ENCODE assay signal across 8 cellular contexts in genomic region chr3:132722165-132723023, GRCh38. TPM values are rescaled to one million over a fixed set of nuclear protein-coding genes. Genes with fewer than 3 reads are reported as not detected.
DNase-seq lines count a peak whose midpoint lies in the region; ATAC-seq and TF ChIP-seq lines count a peak whose summit lies in the region.

Gene NPHP3, minus strand, starts transcription at chr3:132722409. Its CDS starts 54 bp downstream, at chr3:132722355.

- no peaks in the 10 kb centered on the region for H4K20me1 ChIP-seq in mammary epithelial cell (ENCODE audit: insufficient read depth, low read length)

- H3K4me1 ChIP-seq in mammary epithelial cell (ENCODE audit: insufficient read depth, low read length) (peaks cover 4% of the 10 kb centered on the region), spleen (peaks cover 13 to 61% (median 42%) of the 10 kb centered on the region in 6 donors)

- no peaks in the 10 kb centered on the region for H3K9me3 ChIP-seq in mammary epithelial cell (replicated peaks; ENCODE audit: insufficient read depth, low read length)
- no peaks in the 10 kb centered on the region for H3K9me3 ChIP-seq in spleen

- H2AFZ ChIP-seq in mammary epithelial cell (ENCODE audit: low read depth, low read length): peak within 1 kb of the TSS; percentile 99

- H3K27ac ChIP-seq in mammary epithelial cell (ENCODE audit: insufficient read depth, low read depth, low read length) (peak within 1 kb of the TSS; percentile 68), spleen (peak within 1 kb of the TSS; percentile 85 to 99 (median 94))

- TF ChIP-seq CTCF in WI38 (IDR thresholded peaks at IDR 0.05; ENCODE audit: low read depth, low read length) (no peak), mammary epithelial cell (conservative IDR thresholded peaks at IDR 0.05 in 1 of 2, IDR thresholded peaks at IDR 0.05 in 1 of 2; ENCODE audit: extremely low read depth in 1 of 2, insufficient read depth in 1 of 2, low read depth in 1 of 2, low read length in 2 of 2) (no peak), spleen (IDR thresholded peaks at IDR 0.05 in 8 of 11, conservative IDR thresholded peaks at IDR 0.05 in 3 of 11) (peak in 2 of 11 experiments; percentile 2 to 25)

- dilution Hi-C loops in mammary epithelial cell (cut with HindIII; ENCODE audit: low sequenced_read_pairs): no loop called here

- in situ Hi-C loops in ACHN (cut with HindIII; ENCODE audit: low pct_ligation_motif_present, low pct_unique_long_range_greater_than_20kb, low sequenced_read_pairs): no loop called here
- in situ Hi-C loops in mammary epithelial cell (cut with MboI; ENCODE audit: low sequenced_read_pairs in 2 of 2): loop anchor here in 1 of 2 donors (25.0 kb wide), 1 partner anchor 865 kb away; no protein-coding TSS in a partner anchor

- TF ChIP-seq POLR2A in spleen (IDR thresholded peaks at IDR 0.05): peak; percentile 38 to 71 (median 67)

- no peaks in the 10 kb centered on the region for H3K27me3 ChIP-seq in mammary epithelial cell (ENCODE audit: insufficient read depth, low read length)
- H3K27me3 ChIP-seq in spleen (replicated peaks in 1 of 7): no peaks in the 10 kb centered on the region

- H3K36me3 ChIP-seq in mammary epithelial cell (ENCODE audit: insufficient read depth, low read length) (peaks cover 8% of the 10 kb centered on the region), spleen (peaks cover 0 to 20% (median 3%) of the 10 kb centered on the region in 6 donors)

- BruUV-seq in mammary epithelial cell (replicated peaks; lab: Mats Ljungman, UMichigan): no TSS peak

- ATAC-seq in GM18873 (IDR thresholded peaks at IDR 0.05; ENCODE audit: low FRiP score, unreplicated experiment) (peak; percentile 58), HG03135 (IDR thresholded peaks at IDR 0.05; ENCODE audit: unreplicated experiment) (peak; percentile 82)

- intact Hi-C loops in mammary epithelial cell (cut with micrococcal nuclease) (loop anchor here (5.0 kb wide), 1 partner anchor 850 kb away; the partner anchor contains the start of gene CDV3), spleen (cut with DNase I; ENCODE audit: low total_unique reads) (no loop called here)

- peak; percentile 88 for DNase-seq in ACHN
- DNase-seq in NCI-H2196 treated with DMSO at 0.1 percent for 48 hours (lab: John Stamatoyannopoulos, UW; ENCODE audit: unreplicated experiment): peak; percentile 98
- peak; percentile 92 for DNase-seq in mammary epithelial cell
- DNase-seq in iPS-NIHi7 (ENCODE audit: extremely low spot score): peak; percentile 98
- DNase-seq in spleen: peak; percentile 99

- CTCF ChIA-PET in mammary epithelial cell (lab: Charles Lee; ENCODE audit: low non-redundant PET): no interaction called here

- H3K4me2 ChIP-seq in mammary epithelial cell (ENCODE audit: insufficient read depth, low read depth, low read length): peak within 1 kb of the TSS; percentile 75

- peak within 1 kb of the TSS; percentile 80 for H3K9ac ChIP-seq in mammary epithelial cell (ENCODE audit: insufficient read depth, low read length)

- peaks cover 26% of the 10 kb centered on the region for H3K79me2 ChIP-seq in mammary epithelial cell (ENCODE audit: insufficient read depth, low read length)

- WGBS in mammary epithelial cell (ENCODE audit: low coverage, missing lambda C conversion rate): 1% methylated on average over 12 of the region's 96 CpGs
- 0 to 3% (median 1%) methylated on average over 34 to 93 of the region's 96 CpGs for WGBS in spleen, 5 donors

- peak within 1 kb of the TSS; percentile 83 for H3K4me3 ChIP-seq in WI38 (ENCODE audit: low read depth, low read length)
- H3K4me3 ChIP-seq in mammary epithelial cell (replicated peaks in 1 of 3; ENCODE audit: insufficient read depth in 1 of 3, low read depth in 2 of 3, low read length in 3 of 3): peak within 1 kb of the TSS; percentile 80 to 96 (median 94)
- H3K4me3 ChIP-seq in spleen: peak within 1 kb of the TSS; percentile 59 to 98 (median 78)

RNA-seq across cellular contexts. Expression of gene NPHP3, which starts in this region (rescaled TPM):
- 10 to 100 TPM; 22.8 to 24.5 TPM for total RNA-seq in mammary epithelial cell
- 8.2 TPM for polyA plus RNA-seq in mammary epithelial cell
- polyA minus RNA-seq in mammary epithelial cell: 2.6 TPM
- 10 to 100 TPM; 22.7 to 66.7 (median 39.9) TPM for total RNA-seq in spleen
- 10 to 100 TPM in 2 of 3 donors, 1 to 10 TPM in 1; 4.6 to 12.0 (median 11.9) TPM for polyA plus RNA-seq in spleen

Comparison
In these comparisons a context has a peak if more than half of its experiments do, and no peak if none do; other contexts are left out.
1. Peak in every context shown above with its lines: DNase-seq, ATAC-seq, H3K4me3 ChIP-seq and H3K27ac ChIP-seq.